Comparison of ENCODE assay signal across 21 cellular contexts in genomic region chr1:151705739-151706463, GRCh38. TPM values are rescaled to one million over a fixed set of nuclear protein-coding genes. Genes with fewer than 3 reads are reported as not detected.
A peak's percentile ranks its signal among the peaks of the same experiment; 100 is the strongest.
DNase-seq lines count a peak whose midpoint lies in the region; ATAC-seq and TF ChIP-seq lines count a peak whose summit lies in the region.
"Had no signal": no experiment of that assay in that cellular context is flagged by ENCODE, and none has a peak within 500 bp of the region (broad histone marks: within the 10 kb centered on the region; RNA-seq: fewer than 3 reads in every experiment).

No MANE protein-coding gene starts in this region.

- no peak overlapping the region for H3K27ac ChIP-seq in Panc1 (ENCODE audit: low read length)
- H3K27ac ChIP-seq in aorta (ENCODE audit: low read depth in 1 of 2, low read length in 2 of 2) = no peak overlapping the region
- H3K27ac ChIP-seq: gastroesophageal sphincter, Peyer's patch, SK-N-MC, thyroid gland had no signal

- in situ Hi-C loops in Panc1 (cut with HindIII; ENCODE audit: low pct_unique_long_range_greater_than_20kb, low sequenced_read_pairs) = no loop called here

- peak overlapping the region; percentile 32 for H3K27ac Mint-ChIP-seq in stimulated activated effector memory CD8-positive, alpha-beta T cell treated with anti-CD3 and anti-CD28 coated beads, Interleukin-12 subunit alpha, Interleukin-12 subunit beta, amount 100 ng/mL, for 72 hours
- H3K27ac Mint-ChIP-seq: activated naive CD8-positive, alpha-beta T cell; activated T-helper 1 cell treated with anti-CD3 and anti-CD28 coated beads, Interleukin-12 subunit alpha, Interleukin-12 subunit beta, Interleukin-2, Interleukin-4 antibody, amounts not matched to agents 30 ng/mL and 10 ng/mL and 1 ng/mL, durations not matched to agents 14 hours and 24 hours and 36 hours had no signal

- no peak overlapping the region for H3K4me3 ChIP-seq in Panc1 (ENCODE audit: low read depth in 2 of 2, low read length in 2 of 2)
- no peak overlapping the region for H3K4me3 ChIP-seq in aorta (ENCODE audit: low read length in 2 of 2)
- H3K4me3 ChIP-seq: gastroesophageal sphincter, MG63, Peyer's patch, SK-N-MC, thyroid gland had no signal

- no peaks in the 10 kb centered on the region for H3K27me3 ChIP-seq in Panc1 (ENCODE audit: control insufficient read depth, insufficient read depth, low read length)
- H3K27me3 ChIP-seq in aorta (ENCODE audit: control insufficient read depth in 1 of 2, insufficient read depth in 2 of 2, low read length in 1 of 2) = no peaks in the 10 kb centered on the region
- H3K27me3 ChIP-seq: gastroesophageal sphincter, MG63, Peyer's patch, thyroid gland had no signal

- BruUV-seq in Panc1 (replicated peaks; lab: Mats Ljungman, UMichigan) = no TSS peak

- POLR2A ChIA-PET in Panc1 (lab: Charles Lee) = no interaction called here

- peak; percentile 14 for DNase-seq in HT1080 (ENCODE audit: low read depth)
- DNase-seq in Panc1 (ENCODE audit: low read depth, low spot score) = no peak
- DNase-seq in islet precursor cell = peak; percentile 50
- DNase-seq in stimulated activated effector memory CD8-positive, alpha-beta T cell treated with anti-CD3 and anti-CD28 coated beads, Interleukin-12 subunit alpha, Interleukin-12 subunit beta, amount 100 ng/mL, for 72 hours (ENCODE audit: low spot score in 2 of 2) = no peak
- DNase-seq in NCI-H524 treated with DMSO at 0.1 percent for 48 hours (lab: John Stamatoyannopoulos, UW) = no peak
- DNase-seq in aorta = no peak
- no peak for DNase-seq in DMS79 treated with DMSO at 0.1 percent for 48 hours (lab: John Stamatoyannopoulos, UW)
- DNase-seq: activated CD4-positive, CD25-positive, alpha-beta regulatory T cell treated with anti-CD3 and anti-CD28 coated beads, Interleukin-2, amount 50 U/mL, for 72 hours; activated CD8-positive, alpha-beta memory T cell treated with anti-CD3 and anti-CD28 coated beads for 24 hours; GOT3; MG63; NCI-H2227 treated with DMSO at 0.1 percent for 48 hours; thyroid gland had no signal

- no peaks in the 10 kb centered on the region for H3K9me3 Mint-ChIP-seq in stimulated activated effector memory CD8-positive, alpha-beta T cell treated with anti-CD3 and anti-CD28 coated beads, Interleukin-12 subunit alpha, Interleukin-12 subunit beta, amount 100 ng/mL, for 72 hours
- H3K9me3 Mint-ChIP-seq: activated T-helper 1 cell treated with anti-CD3 and anti-CD28 coated beads, Interleukin-12 subunit alpha, Interleukin-12 subunit beta, Interleukin-2, Interleukin-4 antibody, amounts not matched to agents 30 ng/mL and 10 ng/mL and 1 ng/mL, durations not matched to agents 14 hours and 24 hours and 36 hours had no signal

- H3K4me3 Mint-ChIP-seq in stimulated activated effector memory CD8-positive, alpha-beta T cell treated with anti-CD3 and anti-CD28 coated beads, Interleukin-12 subunit alpha, Interleukin-12 subunit beta, amount 100 ng/mL, for 72 hours = no peak overlapping the region
- H3K4me3 Mint-ChIP-seq: activated naive CD8-positive, alpha-beta T cell; activated T-helper 1 cell treated with anti-CD3 and anti-CD28 coated beads, Interleukin-12 subunit alpha, Interleukin-12 subunit beta, Interleukin-2, Interleukin-4 antibody, amounts not matched to agents 30 ng/mL and 10 ng/mL and 1 ng/mL, durations not matched to agents 14 hours and 24 hours and 36 hours had no signal

- peaks cover 19% of the 10 kb centered on the region for H3K4me1 Mint-ChIP-seq in stimulated activated effector memory CD8-positive, alpha-beta T cell treated with anti-CD3 and anti-CD28 coated beads, Interleukin-12 subunit alpha, Interleukin-12 subunit beta, amount 100 ng/mL, for 72 hours

- no peaks in the 10 kb centered on the region for H3K36me3 ChIP-seq in Panc1 (ENCODE audit: control insufficient read depth, insufficient read depth, low read length)
- H3K36me3 ChIP-seq in aorta (ENCODE audit: control insufficient read depth in 1 of 2, insufficient read depth in 2 of 2, low read length in 1 of 2) = no peaks in the 10 kb centered on the region
- H3K36me3 ChIP-seq: MG63, Peyer's patch had no signal

- no peaks in the 10 kb centered on the region for H3K36me3 Mint-ChIP-seq in stimulated activated effector memory CD8-positive, alpha-beta T cell treated with anti-CD3 and anti-CD28 coated beads, Interleukin-12 subunit alpha, Interleukin-12 subunit beta, amount 100 ng/mL, for 72 hours
- H3K36me3 Mint-ChIP-seq: activated naive CD8-positive, alpha-beta T cell had no signal

- 51 to 58% methylated on average over 10 to 11 of the region's 11 CpGs for WGBS in aorta, 2 donors

- TF ChIP-seq CTCF in Panc1 (IDR thresholded peaks at IDR 0.05) = no peak

- ATAC-seq in Panc1 (peak; percentile 35), aorta (ENCODE audit: low FRiP score) (no peak)
- ATAC-seq in stimulated activated effector memory CD8-positive, alpha-beta T cell treated with anti-CD3 and anti-CD28 coated beads, Interleukin-12 subunit alpha, Interleukin-12 subunit beta, amount 100 ng/mL, for 72 hours = no peak

- no peaks in the 10 kb centered on the region for H3K4me1 ChIP-seq in Panc1 (ENCODE audit: control insufficient read depth, insufficient read depth, low read length)
- no peaks in the 10 kb centered on the region for H3K4me1 ChIP-seq in aorta (ENCODE audit: control insufficient read depth in 1 of 2, insufficient read depth in 2 of 2, low read length in 2 of 2)
- H3K4me1 ChIP-seq: gastroesophageal sphincter, Peyer's patch, thyroid gland had no signal

- intact Hi-C loops in Panc1 (cut with micrococcal nuclease; ENCODE audit: unreplicated experiment) (no loop called here), aorta (cut with DNase I) (no loop called here)

- CTCF ChIA-PET in Panc1 (lab: Charles Lee) = no interaction called here

- H3K9me3 ChIP-seq in Panc1 (ENCODE audit: control insufficient read depth, insufficient read depth, low read depth, low read length) = no peaks in the 10 kb centered on the region
- no peaks in the 10 kb centered on the region for H3K9me3 ChIP-seq in aorta (ENCODE audit: control insufficient read depth, low read length)
- H3K9me3 ChIP-seq: gastroesophageal sphincter, MG63, Peyer's patch, thyroid gland had no signal

RNA-seq across cellular contexts. Expression of gene CELF3, which starts 10.7 kb away (rescaled TPM):
- total RNA-seq in HT1080 (2014; rRNA removed; shearing (Covaris generic)) = not detected in 2 replicates
- not detected in 2 replicates for polyA plus RNA-seq in HT1080 (2015; cell fraction: cytosol; rRNA removed)
- polyA plus RNA-seq in HT1080 (2015; cell fraction: nucleus; rRNA removed) = 0.08 TPM in 1 of 2 replicates, not detected in the other
- not detected for total RNA-seq in Panc1 (2021; ENCODE audit: unreplicated experiment)
- polyA plus RNA-seq in Panc1 (2012; ENCODE audit: insufficient read length) = not detected
- not detected for total RNA-seq in aorta
- under 1 TPM in 1 of 2 donors, not detected in 1; 0.13 TPM for polyA plus RNA-seq in aorta
- total RNA-seq: activated T-helper 1 cell treated with anti-CD3 and anti-CD28 coated beads, Interleukin-12 subunit alpha, Interleukin-12 subunit beta, Interleukin-2, Interleukin-4 antibody, amounts not matched to agents 30 ng/mL and 10 ng/mL and 1 ng/mL, durations not matched to agents 14 hours and 24 hours and 36 hours; dermis microvascular lymphatic vessel endothelial cell; renal cortical epithelial cell had no signal

RNA-seq across cellular contexts. Expression of gene RIIAD1, which starts 15.4 kb away (rescaled TPM):
- not detected in 2 replicates for total RNA-seq in HT1080 (2014; rRNA removed; shearing (Covaris generic))
- polyA plus RNA-seq in HT1080 (2015; cell fraction: cytosol; rRNA removed) = not detected in 2 replicates
- not detected in 2 replicates for polyA plus RNA-seq in HT1080 (2015; cell fraction: nucleus; rRNA removed)
- not detected for total RNA-seq in Panc1 (2021; ENCODE audit: unreplicated experiment)
- not detected for polyA plus RNA-seq in Panc1 (2012; ENCODE audit: insufficient read length)
- not detected for total RNA-seq in aorta
- not detected for polyA plus RNA-seq in aorta
- total RNA-seq: activated T-helper 1 cell treated with anti-CD3 and anti-CD28 coated beads, Interleukin-12 subunit alpha, Interleukin-12 subunit beta, Interleukin-2, Interleukin-4 antibody, amounts not matched to agents 30 ng/mL and 10 ng/mL and 1 ng/mL, durations not matched to agents 14 hours and 24 hours and 36 hours; dermis microvascular lymphatic vessel endothelial cell; Peyer's patch; renal cortical epithelial cell; thyroid gland had no signal
- polyA plus RNA-seq: esophagus had no signal

RNA-seq across cellular contexts. Expression of gene MRPL9, which starts 57.4 kb away (rescaled TPM):
- total RNA-seq in HT1080 (2014; rRNA removed; shearing (Covaris generic)) = 112 and 136 TPM in 2 replicates
- polyA plus RNA-seq in HT1080 (2015; cell fraction: cytosol; rRNA removed) = 67.6 and 74.7 TPM in 2 replicates
- 58.5 and 72.1 TPM in 2 replicates for polyA plus RNA-seq in HT1080 (2015; cell fraction: nucleus; rRNA removed)
- total RNA-seq in Panc1 (2021; ENCODE audit: unreplicated experiment) (98.3 TPM), aorta (10 to 100 TPM; 38.7 to 52.7 TPM)
- polyA plus RNA-seq in Panc1 (2012; ENCODE audit: insufficient read length) = 87.4 TPM
- polyA plus RNA-seq in aorta = 10 to 100 TPM; 39.7 to 58.9 TPM

Comparison
In these comparisons a context has a peak if more than half of its experiments do, and no peak if none do; other contexts are left out.
1. DNase-seq: peak in HT1080 (single experiment) and islet precursor cell (single experiment); none in Panc1 (single experiment), stimulated activated effector memory CD8-positive, alpha-beta T cell treated with anti-CD3 and anti-CD28 coated beads, Interleukin-12 subunit alpha, Interleukin-12 subunit beta, amount 100 ng/mL, for 72 hours (0 of 2), NCI-H524 treated with DMSO at 0.1 percent for 48 hours (single experiment), aorta (0 of 2) and DMS79 treated with DMSO at 0.1 percent for 48 hours (single experiment).